10 cellular contexts compared by ENCODE assay signal in genomic region chr3:148882288-148882687, GRCh38.
DNase-seq lines count a peak whose midpoint lies in the region; FAIRE-seq and TF ChIP-seq lines count a peak whose summit lies in the region.
"Had no signal": no experiment of that assay in that cellular context is flagged by ENCODE, and none has a peak within 500 bp of the region (broad histone marks: within the 10 kb centered on the region; RNA-seq: fewer than 3 reads in every experiment).

No MANE protein-coding gene starts in this region.

- no peak for TF ChIP-seq POLR2A in H54 (IDR thresholded peaks at IDR 0.05; ENCODE audit: low read depth, low read length)

- DNase-seq in NCI-H345 (lab: John Stamatoyannopoulos, UW), result peak; percentile 20
- DNase-seq in NCI-H345 treated with DMSO at 0.1 percent for 48 hours (lab: John Stamatoyannopoulos, UW; ENCODE audit: unreplicated experiment), result no peak
- DNase-seq in NCI-H774 (lab: John Stamatoyannopoulos, UW), result peak; percentile 20
- peak; percentile 48 for DNase-seq in fibroblast of gingiva (ENCODE audit: low read depth)
- peak; percentile 53 for DNase-seq in smooth muscle cell of the brain vasculature (ENCODE audit: low read depth, low spot score)
- no peak for DNase-seq in superior temporal gyrus (ENCODE audit: extremely low spot score)
- no peak for DNase-seq in H54 (ENCODE audit: insufficient read length, low spot score)
- no peak for DNase-seq in activated T-cell treated with anti-CD3 and anti-CD28 coated beads, Interleukin-2, amount 50 U/mL, for 1 hour
- DNase-seq: Karpas-422, transverse colon had no signal

- no peak for FAIRE-seq in H54 (lab: Jason Lieb, UNC)

Comparison
In these comparisons a context has a peak if more than half of its experiments do, and no peak if none do; other contexts are left out.
1. DNase-seq: peak in NCI-H345 (single experiment), NCI-H774 (single experiment), fibroblast of gingiva (single experiment) and smooth muscle cell of the brain vasculature (single experiment); none in NCI-H345 treated with DMSO at 0.1 percent for 48 hours (single experiment), superior temporal gyrus (single experiment), H54 (single experiment) and activated T-cell treated with anti-CD3 and anti-CD28 coated beads, Interleukin-2, amount 50 U/mL, for 1 hour (single experiment).